8 cellular contexts compared by ENCODE assay signal in the genomic region with DNA sequence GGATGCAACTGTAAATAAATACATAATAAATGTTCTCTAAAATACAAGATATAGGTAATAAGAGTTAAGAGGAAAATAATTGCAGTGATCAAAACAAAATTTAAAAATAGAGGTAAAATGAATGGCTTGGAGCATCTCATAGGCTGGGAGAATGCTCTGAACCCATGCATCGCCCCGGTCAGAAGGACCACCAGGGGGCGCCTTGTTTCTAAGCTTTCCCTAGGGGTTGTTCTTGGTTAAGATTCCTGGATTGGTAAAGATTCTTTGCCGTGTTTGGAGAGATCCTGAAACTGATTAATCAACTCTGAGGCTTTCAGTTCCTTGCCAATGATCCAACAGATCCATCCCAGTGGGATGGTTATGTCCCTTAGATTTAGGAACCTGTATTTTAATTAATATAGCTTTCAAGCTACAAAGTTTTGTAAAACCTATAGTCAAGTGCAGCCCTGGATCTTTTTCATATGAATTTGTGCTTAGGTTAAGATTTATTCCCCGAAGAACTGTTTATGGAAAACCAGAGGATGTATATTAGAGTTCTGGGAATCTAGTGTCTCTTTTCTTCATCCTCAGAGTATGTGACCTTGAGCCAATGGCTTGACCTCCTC. TPM values are rescaled to one million over a fixed set of nuclear protein-coding genes. Genes with fewer than 3 reads are reported as not detected.
DNase-seq lines count a peak whose midpoint lies in the region; ATAC-seq and TF ChIP-seq lines count a peak whose summit lies in the region.

No MANE protein-coding gene starts in this region.

- POLR2A ChIA-PET in HCT116 (lab: Charles Lee): interaction anchor here (0.5 kb wide), 1 partner anchor 318 kb away, joined by 3 read pairs; no protein-coding TSS in a partner anchor

- TF ChIP-seq RAD21 in HCT116 (IDR thresholded peaks at IDR 0.05; ENCODE audit: low read depth): peak; percentile 65

- ATAC-seq in HCT116 (peak; percentile 99), GM19395 (IDR thresholded peaks at IDR 0.05; ENCODE audit: unreplicated experiment) (no peak)

- H3K27ac ChIP-seq in HCT116 (ENCODE audit: low read depth, low read length) (no peak overlapping the region), coronary artery (no peak overlapping the region)

- no peak overlapping the region for H2AFZ ChIP-seq in HCT116 (ENCODE audit: low read depth, low read length, poor library complexity, severe bottlenecking)

- H4K20me1 ChIP-seq in HCT116 (ENCODE audit: insufficient read depth): no peaks in the 10 kb centered on the region

- TF ChIP-seq POLR2A in HCT116 (IDR thresholded peaks at IDR 0.05; ENCODE audit: borderline replicate concordance, extremely low read depth, insufficient read depth, insufficient read length) (no peak), lower leg skin (IDR thresholded peaks at IDR 0.05) (no peak)

- CTCF ChIA-PET in HCT116 (lab: Charles Lee): interaction anchor here (0.7 to 2.0 kb wide), 16 partner anchors 11 to 408 kb away, joined by 3 to 27 read pairs (median 4); no protein-coding TSS in a partner anchor

- H3K79me2 ChIP-seq in HCT116 (ENCODE audit: insufficient read depth, low read length): no peaks in the 10 kb centered on the region

- peaks cover 0 to 3% of the 10 kb centered on the region in 2 experiments; a peak in 2 of 4 replicates for H3K4me1 ChIP-seq in HCT116 (ENCODE audit: control insufficient read depth in 1 of 2, insufficient read depth in 2 of 2, low read length in 2 of 2)

- peak; percentile 73 to 91 (median 86); a peak in 5 of 6 replicates for TF ChIP-seq CTCF in HCT116 (IDR thresholded peaks at IDR 0.05 in 2 of 3, conservative IDR thresholded peaks at IDR 0.05 in 1 of 3; ENCODE audit: borderline replicate concordance in 1 of 3, insufficient read depth in 1 of 3, low read depth in 2 of 3, low read length in 2 of 3)
- peak; percentile 74 for TF ChIP-seq CTCF in coronary artery (IDR thresholded peaks at IDR 0.05)
- TF ChIP-seq CTCF in lower leg skin (IDR thresholded peaks at IDR 0.05): no peak

- intact Hi-C loops in HCT116 (cut with micrococcal nuclease) (loop anchor here (1.0 to 5.0 kb wide), 3 partner anchors 134 to 369 kb away; no protein-coding TSS in a partner anchor), lower leg skin (cut with DNase I; ENCODE audit: low total_unique reads) (loop anchor here (5.0 kb wide), 1 partner anchor 134 kb away; no protein-coding TSS in a partner anchor)

- H3K9me3 ChIP-seq in HCT116 (ENCODE audit: control insufficient read depth in 1 of 2, insufficient read depth in 1 of 2, low read depth in 1 of 2, low read length in 2 of 2): no peaks in the 10 kb centered on the region

- peaks cover 35% of the 10 kb centered on the region for H3K27me3 ChIP-seq in HCT116 (ENCODE audit: insufficient read depth, low read length)

- 13 to 15% methylated on average over 5 of the region's 5 CpGs for WGBS in lower leg skin, 2 donors

- H3K9ac ChIP-seq in HCT116 (ENCODE audit: low read length): no peak overlapping the region

- H3K4me3 ChIP-seq in HCT116 (replicated peaks in 1 of 2; ENCODE audit: low read depth in 1 of 2, low read length in 2 of 2) (no peak overlapping the region), coronary artery (no peak overlapping the region), lower leg skin (ENCODE audit: low read depth, poor library complexity, severe bottlenecking) (no peak overlapping the region)

- BruUV-seq in HCT116 (replicated peaks; lab: Mats Ljungman, UMichigan): no TSS peak

- no peaks in the 10 kb centered on the region for H3K9me2 ChIP-seq in HCT116 (ENCODE audit: insufficient read depth)

- RAD21 ChIA-PET in HCT116 (lab: Charles Lee; ENCODE audit: low non-redundant PET in 1 of 2, low total read pairs in 2 of 2, uncharacterized antibody in 2 of 2, unreplicated experiment in 2 of 2): no interaction called here

- no peak overlapping the region for H3K4me2 ChIP-seq in HCT116 (ENCODE audit: low read length)

- H3K36me3 ChIP-seq in HCT116 (ENCODE audit: control insufficient read depth in 1 of 2, insufficient read depth in 2 of 2, low read length in 2 of 2): no peaks in the 10 kb centered on the region

- DNase-seq in AML-193 (lab: John Stamatoyannopoulos, UW) (peak; percentile 60 to 68), HCT116 (ENCODE audit: low read depth, low spot score) (peak; percentile 52), NCI-H526 (lab: John Stamatoyannopoulos, UW) (peak; percentile 48 to 89), coronary artery (ENCODE audit: low spot score) (no peak), lower leg skin (ENCODE audit: low spot score in 2 of 2) (peak; percentile 73 to 97)
- DNase-seq in activated CD4-positive, alpha-beta T cell treated with anti-CD3 and anti-CD28 coated beads, Interleukin-2, amount 50 U/mL, for 24 hours (ENCODE audit: low read depth in 1 of 2, low spot score in 1 of 2): peak; percentile 74 to 81
- DNase-seq in stimulated activated CD4-positive, alpha-beta T cell treated with anti-CD3 and anti-CD28 coated beads, TNF-alpha, amount 100 ng/mL, for 48 hours (ENCODE audit: low read depth in 3 of 3): peak; percentile 64 to 78 (median 71)

TF ChIP-seq in HCT116, 20 proteins besides CTCF, POLR2A, EP300 and RAD21:
- TF ChIP-seq JUND (IDR thresholded peaks at IDR 0.05) (no peak), EGR1 (IDR thresholded peaks at IDR 0.05; ENCODE audit: low read depth) (no peak)
- TF ChIP-seq, protein P1, sequence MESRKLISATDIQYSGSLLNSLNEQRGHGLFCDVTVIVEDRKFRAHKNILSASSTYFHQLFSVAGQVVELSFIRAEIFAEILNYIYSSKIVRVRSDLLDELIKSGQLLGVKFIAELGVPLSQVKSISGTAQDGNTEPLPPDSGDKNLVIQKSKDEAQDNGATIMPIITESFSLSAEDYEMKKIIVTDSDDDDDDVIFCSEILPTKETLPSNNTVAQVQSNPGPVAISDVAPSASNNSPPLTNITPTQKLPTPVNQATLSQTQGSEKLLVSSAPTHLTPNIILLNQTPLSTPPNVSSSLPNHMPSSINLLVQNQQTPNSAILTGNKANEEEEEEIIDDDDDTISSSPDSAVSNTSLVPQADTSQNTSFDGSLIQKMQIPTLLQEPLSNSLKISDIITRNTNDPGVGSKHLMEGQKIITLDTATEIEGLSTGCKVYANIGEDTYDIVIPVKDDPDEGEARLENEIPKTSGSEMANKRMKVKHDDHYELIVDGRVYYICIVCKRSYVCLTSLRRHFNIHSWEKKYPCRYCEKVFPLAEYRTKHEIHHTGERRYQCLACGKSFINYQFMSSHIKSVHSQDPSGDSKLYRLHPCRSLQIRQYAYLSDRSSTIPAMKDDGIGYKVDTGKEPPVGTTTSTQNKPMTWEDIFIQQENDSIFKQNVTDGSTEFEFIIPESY (IDR thresholded peaks at IDR 0.05; ENCODE audit: extremely low read depth, insufficient replicate concordance, low read length): no peak

RNA-seq across cellular contexts. Expression of a gene that starts 45.3 kb away (rescaled TPM):
- total RNA-seq in HCT116 (2021; ENCODE audit: unreplicated experiment) (129 TPM), lower leg skin (10 to 100 TPM; 38.3 to 50.8 (median 49.1) TPM)
- 110 and 112 TPM in 2 replicates for polyA plus RNA-seq in HCT116 (2012)

RNA-seq across cellular contexts. Expression of a gene that starts 55.8 kb away (rescaled TPM):
- total RNA-seq in HCT116 (2021; ENCODE audit: unreplicated experiment) (72.8 TPM), lower leg skin (10 to 100 TPM in 3 of 4 donors, 1 to 10 TPM in 1; 9.9 to 21.1 (median 15.2) TPM)
- 61.6 and 66.2 TPM in 2 replicates for polyA plus RNA-seq in HCT116 (2012)

Comparison
In these comparisons a context has a peak if more than half of its experiments do, and no peak if none do; other contexts are left out.
1. CTCF ChIP-seq: peak in HCT116 (3 of 3) and coronary artery (single experiment); none in lower leg skin (0 of 3).